12 cellular contexts compared by ENCODE assay signal in the genomic region with DNA sequence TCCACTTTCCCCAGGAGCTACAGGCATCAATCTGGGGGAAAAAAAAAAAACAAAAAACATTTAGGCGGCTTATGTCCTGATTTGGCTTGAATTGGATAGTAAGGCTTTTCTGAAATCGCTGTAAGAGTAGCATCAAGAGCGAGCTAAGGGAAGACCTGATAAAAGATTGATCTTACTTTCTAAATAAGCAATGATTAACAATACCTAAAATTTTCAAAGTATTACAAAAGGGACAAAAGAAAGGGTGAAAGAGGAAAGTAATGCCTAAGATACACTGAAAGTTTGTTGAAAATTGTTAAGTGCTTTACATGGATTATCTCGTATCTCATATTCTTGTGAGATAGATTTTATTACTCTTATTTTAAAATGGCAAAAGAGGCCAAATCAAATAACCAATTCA.
A peak's percentile ranks its signal among the peaks of the same experiment; 100 is the strongest.
DNase-seq lines count a peak whose midpoint lies in the region; ATAC-seq and TF ChIP-seq lines count a peak whose summit lies in the region.
"Had no signal": no experiment of that assay in that cellular context is flagged by ENCODE, and none has a peak within 500 bp of the region (broad histone marks: within the 10 kb centered on the region; RNA-seq: fewer than 3 reads in every experiment).

No MANE protein-coding gene starts in this region.

- no peak for TF ChIP-seq POLR2A in uterus (IDR thresholded peaks at IDR 0.05)

- H3K79me2 ChIP-seq in neural progenitor cell (ENCODE audit: low read depth): peaks cover 45% of the 10 kb centered on the region

- TF ChIP-seq CTCF in astrocyte of the cerebellum (IDR thresholded peaks at IDR 0.05; ENCODE audit: low read depth, low read length, missing control alignments): no peak
- no peak for TF ChIP-seq CTCF in neural progenitor cell (IDR thresholded peaks at IDR 0.05)
- TF ChIP-seq CTCF in uterus (IDR thresholded peaks at IDR 0.05): no peak

- no peaks in the 10 kb centered on the region for H3K9me3 Mint-ChIP-seq in activated CD4-positive, alpha-beta T cell treated with anti-CD3 and anti-CD28 coated beads, Interleukin-2, amount 10 ng/mL, durations not matched to agents 24 days and 14 days
- no peaks in the 10 kb centered on the region for H3K9me3 Mint-ChIP-seq in neural progenitor cell

- H3K36me3 Mint-ChIP-seq in activated CD4-positive, alpha-beta T cell treated with anti-CD3 and anti-CD28 coated beads, Interleukin-2, amount 10 ng/mL, durations not matched to agents 24 days and 14 days (ENCODE audit: low read depth): peaks cover 14% of the 10 kb centered on the region
- H3K36me3 Mint-ChIP-seq in neural progenitor cell: peaks cover 3% of the 10 kb centered on the region

- H3K4me1 Mint-ChIP-seq in activated CD4-positive, alpha-beta T cell treated with anti-CD3 and anti-CD28 coated beads, Interleukin-2, amount 10 ng/mL, durations not matched to agents 24 days and 14 days: peaks cover 43% of the 10 kb centered on the region
- peaks cover 51% of the 10 kb centered on the region for H3K4me1 Mint-ChIP-seq in neural progenitor cell

- no peaks in the 10 kb centered on the region for H3K27me3 Mint-ChIP-seq in activated CD4-positive, alpha-beta T cell treated with anti-CD3 and anti-CD28 coated beads, Interleukin-2, amount 10 ng/mL, durations not matched to agents 24 days and 14 days
- H3K27me3 Mint-ChIP-seq in neural progenitor cell (ENCODE audit: insufficient read depth, low read depth): peaks cover 4% of the 10 kb centered on the region

- H3K4me3 ChIP-seq in MG63 (peak overlapping the region; percentile 38), astrocyte of the cerebellum (ENCODE audit: low read depth, low read length) (peak overlapping the region; percentile 11), neural progenitor cell (peak overlapping the region; percentile 62), uterus (no peak overlapping the region)
- H3K4me3 ChIP-seq: testis had no signal

- peaks cover 63% of the 10 kb centered on the region for H3F3A ChIP-seq in neural progenitor cell (ENCODE audit: low read depth)

- in situ Hi-C loops in astrocyte of the cerebellum (cut with HindIII; ENCODE audit: low sequenced_read_pairs): loop anchor here (25.0 kb wide), 1 partner anchor 1104 kb away; a partner anchor contains a TSS

- no peak overlapping the region for H2AFZ ChIP-seq in neural progenitor cell (replicated peaks)

- peaks cover 41% of the 10 kb centered on the region for H3K4me1 ChIP-seq in neural progenitor cell
- peaks cover 4 to 5% of the 10 kb centered on the region in 2 donors for H3K4me1 ChIP-seq in uterus
- H3K4me1 ChIP-seq: psoas muscle, testis had no signal

- intact Hi-C loops in activated CD4-positive, alpha-beta T cell treated with anti-CD3 and anti-CD28 coated beads, Interleukin-2, amount 10 ng/mL, durations not matched to agents 24 days and 14 days (cut with micrococcal nuclease): no loop called here
- intact Hi-C loops in uterus (cut with DNase I; ENCODE audit: low total_unique reads): no loop called here

- ATAC-seq in GM19397 (IDR thresholded peaks at IDR 0.05; ENCODE audit: unreplicated experiment): no peak
- ATAC-seq: psoas muscle had no signal

- H3K27ac Mint-ChIP-seq in activated CD4-positive, alpha-beta T cell treated with anti-CD3 and anti-CD28 coated beads, Interleukin-2, amount 10 ng/mL, durations not matched to agents 24 days and 14 days: peak overlapping the region; percentile 77
- H3K27ac Mint-ChIP-seq in neural progenitor cell: peak overlapping the region; percentile 90

- no peak for DNase-seq in activated CD4-positive, alpha-beta T cell treated with anti-CD3 and anti-CD28 coated beads, Interleukin-2, amount 10 ng/mL, durations not matched to agents 24 days and 14 days
- no peak for DNase-seq in activated CD4-positive, alpha-beta T cell treated with anti-CD3 and anti-CD28 coated beads, Interleukin-2, amount 50 U/mL, for 1 hour
- no peak for DNase-seq in MG63
- DNase-seq in astrocyte of the cerebellum (ENCODE audit: low read depth): no peak
- no peak for DNase-seq in neural progenitor cell (ENCODE audit: low spot score)
- no peak for DNase-seq in uterus
- no peak for DNase-seq in NCI-H1048 (lab: John Stamatoyannopoulos, UW)
- DNase-seq: activated CD4-positive, alpha-beta T cell treated with anti-CD3 and anti-CD28 coated beads, Interleukin-2, amount 50 U/mL, for 48 hours; psoas muscle; SHP77; testis had no signal

- H3K9me3 ChIP-seq in MG63 (no peaks in the 10 kb centered on the region), neural progenitor cell (ENCODE audit: low read depth) (no peaks in the 10 kb centered on the region), uterus (no peaks in the 10 kb centered on the region)
- H3K9me3 ChIP-seq: psoas muscle, testis had no signal

- H3K36me3 ChIP-seq in MG63 (0 out of 2 replicates have a peak, but pooled peaks cover 2% of the 10 kb centered on the region), neural progenitor cell (no peaks in the 10 kb centered on the region), uterus (no peaks in the 10 kb centered on the region)

- no peak overlapping the region for H3K27ac ChIP-seq in neural progenitor cell
- no peak overlapping the region for H3K27ac ChIP-seq in uterus
- H3K27ac ChIP-seq: psoas muscle, testis had no signal

- H3K4me2 ChIP-seq in neural progenitor cell: peak overlapping the region; percentile 81

- H3K27me3 ChIP-seq in MG63: no peaks in the 10 kb centered on the region
- no peaks in the 10 kb centered on the region for H3K27me3 ChIP-seq in neural progenitor cell
- H3K27me3 ChIP-seq in uterus: no peaks in the 10 kb centered on the region
- H3K27me3 ChIP-seq: testis had no signal

- H3K9ac ChIP-seq in neural progenitor cell: no peak overlapping the region

- H4K20me1 ChIP-seq in neural progenitor cell (ENCODE audit: low read depth): peaks cover 12% of the 10 kb centered on the region

- peak overlapping the region; percentile 72 for H3K4me3 Mint-ChIP-seq in activated CD4-positive, alpha-beta T cell treated with anti-CD3 and anti-CD28 coated beads, Interleukin-2, amount 10 ng/mL, durations not matched to agents 24 days and 14 days
- peak overlapping the region; percentile 87 for H3K4me3 Mint-ChIP-seq in neural progenitor cell

Comparison
In these comparisons a context has a peak if more than half of its experiments do, and no peak if none do; other contexts are left out.
1. H3K4me3 ChIP-seq: peak in MG63 (single experiment), astrocyte of the cerebellum (single experiment) and neural progenitor cell (single experiment); none in uterus (0 of 2).